ENCODE assay signal across 1 cellular context in genomic region chr19:54137114-54137912, GRCh38.
A peak's percentile ranks its signal among the peaks of the same experiment; 100 is the strongest.
TF ChIP-seq lines count a peak whose summit lies in the region.

Gene CNOT3, plus strand, starts transcription at chr19:54137762. Its CDS starts 5,217 bp downstream, at chr19:54142979.

TF ChIP-seq in GM12878, 131 proteins besides CTCF, POLR2A, EP300 and RAD21 (continued from another document):
- TF ChIP-seq SMAD5 (IDR thresholded peaks at IDR 0.05; ENCODE audit: low read depth) (no peak), CBFB (IDR thresholded peaks at IDR 0.05; ENCODE audit: low read depth) (no peak), SMC3 (IDR thresholded peaks at IDR 0.05; ENCODE audit: borderline replicate concordance, low read length) (no peak), SKIL (IDR thresholded peaks at IDR 0.05; ENCODE audit: low read depth, poor library complexity, severe bottlenecking) (peak; percentile 85), YBX1 (IDR thresholded peaks at IDR 0.05) (no peak), EGR1 (IDR thresholded peaks at IDR 0.05; ENCODE audit: borderline replicate concordance in 1 of 2, low read depth in 2 of 2, low read length in 2 of 2) (peak in 1 of 2 experiments; percentile 85; a peak in 2 of 3 replicates), SIN3A (IDR thresholded peaks at IDR 0.05; ENCODE audit: low read depth, low read length) (no peak; the same call in 1 of the 2 replicates), BRCA1 (IDR thresholded peaks at IDR 0.05; ENCODE audit: low read depth, low read length) (no peak), SUPT20H (IDR thresholded peaks at IDR 0.05; ENCODE audit: borderline replicate concordance, control insufficient read depth, low read depth, low read length) (no peak), SIX5 (IDR thresholded peaks at IDR 0.05; ENCODE audit: low read depth, low read length, severe bottlenecking) (no peak), NFYA (IDR thresholded peaks at IDR 0.05; ENCODE audit: borderline replicate concordance, low read depth, low read length) (peak; percentile 88), POU2F2 (IDR thresholded peaks at IDR 0.05; ENCODE audit: borderline replicate concordance, low read depth, low read length) (peak; percentile 6; the same call in 1 of the 3 replicates), SREBF2 (IDR thresholded peaks at IDR 0.05; ENCODE audit: low read length) (no peak), HDGF (IDR thresholded peaks at IDR 0.05) (peak; percentile 97), ZNF24 (IDR thresholded peaks at IDR 0.05) (no peak), CREB1 (IDR thresholded peaks at IDR 0.05; ENCODE audit: low read depth) (peak; percentile 70), ESRRA (IDR thresholded peaks at IDR 0.05; ENCODE audit: low read length) (no peak), LARP7 (IDR thresholded peaks at IDR 0.05) (no peak), REST (IDR thresholded peaks at IDR 0.05; ENCODE audit: low read depth, low read length) (no peak), BCL11A (IDR thresholded peaks at IDR 0.05; ENCODE audit: low read depth, low read length) (no peak), CREM (IDR thresholded peaks at IDR 0.05; ENCODE audit: low read depth) (peak; percentile 67), CBX3 (IDR thresholded peaks at IDR 0.05; ENCODE audit: borderline replicate concordance, low read depth) (no peak), JUNB (IDR thresholded peaks at IDR 0.05) (no peak), IRF4 (IDR thresholded peaks at IDR 0.05; ENCODE audit: low read depth, low read length) (no peak), USF1 (IDR thresholded peaks at IDR 0.05; ENCODE audit: borderline replicate concordance, extremely low read length, insufficient read depth, low read depth, low read length) (no peak), CBX5 (IDR thresholded peaks at IDR 0.05; ENCODE audit: low read depth) (no peak), FOS (IDR thresholded peaks at IDR 0.05; ENCODE audit: borderline replicate concordance, extremely low read depth, insufficient read length) (peak; percentile 98), TAF1 (IDR thresholded peaks at IDR 0.05; ENCODE audit: borderline replicate concordance, low read depth, low read length) (peak; percentile 81; the same call in 1 of the 2 replicates), MYB (IDR thresholded peaks at IDR 0.05; ENCODE audit: borderline replicate concordance, low read depth, low read length) (no peak)
TF ChIP-seq in GM12878: peak in this region for 33.
